ENCODE assay signal across 29 cellular contexts in the genomic region with DNA sequence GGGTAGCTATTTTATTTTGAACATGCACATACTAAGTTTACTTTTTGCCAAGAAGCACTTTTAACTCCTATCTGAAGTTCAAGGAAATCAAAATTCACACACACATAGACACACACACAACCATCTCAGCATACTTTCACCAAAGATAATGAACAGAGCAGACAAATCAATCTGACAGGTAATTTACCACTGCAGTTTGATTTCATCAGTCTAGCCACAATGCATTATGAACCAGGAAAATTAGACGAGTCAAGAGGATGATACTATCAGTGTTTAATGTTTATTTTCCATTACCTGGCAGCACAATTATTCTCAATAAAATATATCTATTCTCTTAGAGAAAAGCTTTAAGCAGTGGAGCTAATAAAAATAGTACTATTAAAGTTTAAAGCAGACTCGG.
"Had no signal": no experiment of that assay in that cellular context is flagged by ENCODE, and none has a peak within 500 bp of the region (broad histone marks: within the 10 kb centered on the region; RNA-seq: fewer than 3 reads in every experiment).

No MANE protein-coding gene starts in this region.

- ATAC-seq: activated naive CD4-positive, alpha-beta T cell treated with anti-CD3 and anti-CD28 coated beads, Interleukin-2, amount 50 U/mL, for 72 hours; foreskin keratinocyte; gastrocnemius medialis; heart left ventricle; T-helper 17 cell; WTC11 had no signal

- H3K36me3 ChIP-seq: ascending aorta, breast epithelium, cardiac muscle cell, colonic mucosa, esophagus muscularis mucosa, gastrocnemius medialis, heart left ventricle had no signal

- FAIRE-seq: endometrium had no signal

- H3K27ac ChIP-seq: ascending aorta, breast epithelium, cardiac muscle cell, colonic mucosa, esophagus muscularis mucosa, foreskin keratinocyte, gastrocnemius medialis, heart left ventricle had no signal

- H3K27me3 ChIP-seq: ascending aorta, breast epithelium, cardiac muscle cell, colonic mucosa, esophagus muscularis mucosa, foreskin keratinocyte, gastrocnemius medialis, heart left ventricle had no signal

- H3K4me3 ChIP-seq: ascending aorta, breast epithelium, cardiac muscle cell, colonic mucosa, esophagus muscularis mucosa, gastrocnemius medialis, heart left ventricle had no signal

- DNase-seq: activated CD4-positive, alpha-beta memory T cell treated with anti-CD3 and anti-CD28 coated beads, Interleukin-2, amount 10 ng/mL, durations not matched to agents 7 days and 5 days; activated CD4-positive, alpha-beta T cell treated with anti-CD3 and anti-CD28 coated beads for 1 hour; activated CD4-positive, alpha-beta T cell treated with anti-CD3 and anti-CD28 coated beads for 4 hours; activated CD4-positive, alpha-beta T cell treated with anti-CD3 and anti-CD28 coated beads, Interleukin-2, amount 10 ng/mL, durations not matched to agents 7 days and 5 days; activated CD4-positive, alpha-beta T cell treated with anti-CD3 and anti-CD28 coated beads, Interleukin-2, amount 50 U/mL, for 4 hours; activated CD8-positive, alpha-beta memory T cell treated with anti-CD3 and anti-CD28 coated beads, Interleukin-2, amount 50 U/mL, for 48 hours; activated effector memory CD4-positive, alpha-beta T cell treated with anti-CD3 and anti-CD28 coated beads, Interleukin-2, amount 50 U/mL, for 16 hours; activated naive CD4-positive, alpha-beta T cell treated with anti-CD3 and anti-CD28 coated beads, Interleukin-2, amount 10 ng/mL, durations not matched to agents 7 days and 5 days; activated naive CD8-positive, alpha-beta T cell treated with anti-CD3 and anti-CD28 coated beads, Interleukin-2, amount 10 ng/mL, durations not matched to agents 7 days and 5 days; activated T-cell treated with anti-CD3 and anti-CD28 coated beads, Interleukin-2, amount 50 U/mL, for 48 hours; central memory CD4-positive, alpha-beta T cell; cerebellar nuclear complex; colonic mucosa; effector CD8-positive, alpha-beta T cell; erythroblast; foreskin keratinocyte; gastrocnemius medialis; glutamatergic neuron; heart left ventricle; T-helper 1 cell; T-helper 17 cell; T1000 had no signal

- H3K9me3 ChIP-seq: ascending aorta, colonic mucosa, esophagus muscularis mucosa, gastrocnemius medialis had no signal

- H3K4me1 ChIP-seq: ascending aorta, breast epithelium, colonic mucosa, esophagus muscularis mucosa, foreskin keratinocyte, heart left ventricle had no signal
